Comparison of ENCODE assay signal across 19 cellular contexts in genomic region chr11:127890026-127890611, GRCh38.
DNase-seq lines count a peak whose midpoint lies in the region; TF ChIP-seq lines count a peak whose summit lies in the region.
"Had no signal": no experiment of that assay in that cellular context is flagged by ENCODE, and none has a peak within 500 bp of the region (broad histone marks: within the 10 kb centered on the region; RNA-seq: fewer than 3 reads in every experiment).

No MANE protein-coding gene starts in this region.

- peaks cover 20% of the 10 kb centered on the region for H3K4me1 ChIP-seq in skeletal muscle satellite cell (ENCODE audit: control insufficient read depth, insufficient read depth, low read length)
- H3K4me1 ChIP-seq: ascending aorta, right lobe of liver had no signal

- H3K4me3 ChIP-seq in fibroblast of the aortic adventitia (ENCODE audit: low read depth, low read length) (no peak overlapping the region), skeletal muscle satellite cell (ENCODE audit: low read length) (no peak overlapping the region)
- H3K4me3 ChIP-seq: ascending aorta, right lobe of liver had no signal

- H3K9ac ChIP-seq in skeletal muscle satellite cell (ENCODE audit: low read depth, low read length): no peak overlapping the region

- H3K27ac ChIP-seq in RWPE1: no peak overlapping the region
- H3K27ac ChIP-seq: ascending aorta, right lobe of liver, VCaP had no signal

- POLR2A ChIA-PET in RWPE1 (lab: Yijun Ruan, JAX; ENCODE audit: low non-redundant PET): no interaction called here

- no peaks in the 10 kb centered on the region for H3K36me3 ChIP-seq in skeletal muscle satellite cell (ENCODE audit: insufficient read depth, low read length)
- H3K36me3 ChIP-seq: ascending aorta, right lobe of liver had no signal

- no peaks in the 10 kb centered on the region for H3K27me3 ChIP-seq in skeletal muscle satellite cell (ENCODE audit: control insufficient read depth, insufficient read depth, low read length)
- H3K27me3 ChIP-seq: ascending aorta, right lobe of liver had no signal

- TF ChIP-seq CTCF in RWPE1 (conservative IDR thresholded peaks at IDR 0.05; ENCODE audit: low read depth) (no peak), fibroblast of the aortic adventitia (IDR thresholded peaks at IDR 0.05; ENCODE audit: insufficient read depth, low read length) (no peak)

- CTCF ChIA-PET in RWPE1 (lab: Yijun Ruan, JAX): interaction anchor here (0.6 to 0.8 kb wide), 3 partner anchors 158 to 702 kb away, joined by 3 to 6 read pairs (median 6); no protein-coding TSS in a partner anchor

- no peaks in the 10 kb centered on the region for H3K9me3 ChIP-seq in skeletal muscle satellite cell (replicated peaks; ENCODE audit: low read length)
- H3K9me3 ChIP-seq: right lobe of liver had no signal

- DNase-seq in ELR (ENCODE audit: low read depth) (peak; percentile 70), RWPE1 (ENCODE audit: low spot score) (peak; percentile 42), fibroblast of the aortic adventitia (ENCODE audit: low read depth) (peak; percentile 39), NCI-H2081 treated with DMSO at 0.1 percent for 48 hours (lab: John Stamatoyannopoulos, UW) (no peak), HuH-7 (ENCODE audit: low spot score) (no peak), activated gamma-delta T cell treated with Interleukin-2 at 50 U/mL for 16 hours (no peak)
- DNase-seq: activated naive CD4-positive, alpha-beta T cell; DMS 273 treated with DMSO at 0.1 percent for 48 hours; glutamatergic neuron; GOT3; NCI-H187; NCI-H510A treated with DMSO at 0.1 percent for 48 hours; occipital lobe; right lobe of liver; Right ventricle myocardium superior; stimulated activated naive CD8-positive, alpha-beta T cell treated with anti-CD3 and anti-CD28 coated beads, Interleukin-15, amount 100 ng/mL, for 72 hours had no signal

- H3K4me2 ChIP-seq in skeletal muscle satellite cell (ENCODE audit: low read length): peak overlapping the region; percentile 50

Comparison
In these comparisons a context has a peak if more than half of its experiments do, and no peak if none do; other contexts are left out.
1. DNase-seq: peak in ELR (single experiment), RWPE1 (single experiment) and fibroblast of the aortic adventitia (single experiment); none in NCI-H2081 treated with DMSO at 0.1 percent for 48 hours (single experiment), HuH-7 (single experiment) and activated gamma-delta T cell treated with Interleukin-2 at 50 U/mL for 16 hours (single experiment).